1 cellular context compared by ENCODE assay signal in genomic region chr2:39549718-39550464, GRCh38.
TF ChIP-seq lines count a peak whose summit lies in the region.

No MANE protein-coding gene starts in this region.

TF ChIP-seq in WTC11, 78 proteins besides CTCF, POLR2A, EP300 and RAD21 (continued from another document):
- no peak for TF ChIP-seq ARID4B (CRISPR knock-in tag; IDR thresholded peaks at IDR 0.05; ENCODE audit: borderline replicate concordance)
- no peak for TF ChIP-seq TEAD4 (CRISPR knock-in tag; IDR thresholded peaks at IDR 0.05)
- no peak for TF ChIP-seq ZNF232 (CRISPR knock-in tag; IDR thresholded peaks at IDR 0.05)
- TF ChIP-seq CREM (CRISPR knock-in tag; IDR thresholded peaks at IDR 0.05) = no peak
- TF ChIP-seq CBFB (CRISPR knock-in tag; IDR thresholded peaks at IDR 0.05; ENCODE audit: low read depth) = no peak
- TF ChIP-seq SMAD3 (CRISPR knock-in tag; IDR thresholded peaks at IDR 0.05; ENCODE audit: borderline replicate concordance) = no peak
- no peak for TF ChIP-seq ZNF671 (CRISPR knock-in tag; IDR thresholded peaks at IDR 0.05)
- no peak for TF ChIP-seq ZNF263 (CRISPR knock-in tag; IDR thresholded peaks at IDR 0.05; ENCODE audit: low read depth)
- TF ChIP-seq TP53 (CRISPR knock-in tag; IDR thresholded peaks at IDR 0.05) = no peak
- TF ChIP-seq ZNF416 (CRISPR knock-in tag; IDR thresholded peaks at IDR 0.05) = no peak
- no peak for TF ChIP-seq E2F4 (CRISPR knock-in tag; IDR thresholded peaks at IDR 0.05; ENCODE audit: borderline replicate concordance, low read depth)
- TF ChIP-seq NR1H2 (CRISPR knock-in tag; IDR thresholded peaks at IDR 0.05) = no peak
